ENCODE assay signal across 8 cellular contexts in the genomic region with DNA sequence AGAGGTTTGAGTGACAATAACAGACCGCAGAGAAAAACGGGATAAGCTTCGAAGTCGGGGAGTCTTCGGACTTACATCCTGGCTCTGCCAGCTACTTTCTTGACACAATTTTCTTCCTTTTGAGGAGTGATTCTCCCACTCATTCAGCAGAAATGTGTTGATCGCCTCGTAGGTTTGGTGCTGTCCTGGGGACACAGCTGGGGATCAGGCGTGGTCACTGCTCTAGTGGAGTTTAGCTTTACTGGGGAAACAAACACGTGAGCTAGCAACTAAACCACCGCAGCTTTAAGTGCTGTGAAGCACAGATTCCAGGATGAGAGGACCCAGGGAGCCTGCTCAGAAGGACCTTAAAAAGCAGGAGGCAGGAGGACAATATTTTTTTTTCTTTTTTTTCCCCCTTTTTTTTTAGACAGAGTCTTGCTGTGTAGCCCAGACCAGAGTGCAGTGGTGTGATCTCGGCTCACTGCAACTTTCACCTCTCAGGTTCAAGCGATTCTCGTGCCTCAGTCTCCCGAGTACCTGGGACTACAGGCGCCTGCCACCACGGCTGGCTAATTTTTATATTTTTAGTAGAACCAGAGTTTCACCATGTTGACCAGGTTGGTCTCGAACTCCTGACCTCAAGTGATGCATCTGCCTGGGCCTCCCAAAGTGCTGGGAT. TPM values are rescaled to one million over a fixed set of nuclear protein-coding genes. Genes with fewer than 3 reads are reported as not detected.
A peak's percentile ranks its signal among the peaks of the same experiment; 100 is the strongest.
DNase-seq lines count a peak whose midpoint lies in the region; ATAC-seq lines count a peak whose summit lies in the region.

No MANE protein-coding gene starts in this region.

- ATAC-seq in Right ventricle myocardium inferior, result peak; percentile 7
- ATAC-seq in stimulated activated effector memory CD8-positive, alpha-beta T cell treated with anti-CD3 and anti-CD28 coated beads, Interleukin-12 subunit alpha, Interleukin-12 subunit beta, amount 100 ng/mL, for 72 hours, result no peak
- no peak for ATAC-seq in GM19324 (IDR thresholded peaks at IDR 0.05; ENCODE audit: low FRiP score, unreplicated experiment)
- ATAC-seq in HG03460 (IDR thresholded peaks at IDR 0.05; ENCODE audit: unreplicated experiment), result no peak

- H3K9me3 Mint-ChIP-seq in activated naive CD8-positive, alpha-beta T cell treated with anti-CD3 and anti-CD28 coated beads for 36 hours, result no peaks in the 10 kb centered on the region
- no peaks in the 10 kb centered on the region for H3K9me3 Mint-ChIP-seq in stimulated activated effector memory CD8-positive, alpha-beta T cell treated with anti-CD3 and anti-CD28 coated beads, Interleukin-12 subunit alpha, Interleukin-12 subunit beta, amount 100 ng/mL, for 72 hours

- DNase-seq in Right ventricle myocardium inferior (ENCODE audit: missing footprints) (no peak), cardiac septum (ENCODE audit: low spot score) (no peak), GDM1 (lab: John Stamatoyannopoulos, UW) (no peak)
- DNase-seq in activated naive CD8-positive, alpha-beta T cell treated with anti-CD3 and anti-CD28 coated beads for 36 hours, result no peak
- DNase-seq in stimulated activated effector memory CD8-positive, alpha-beta T cell treated with anti-CD3 and anti-CD28 coated beads, Interleukin-12 subunit alpha, Interleukin-12 subunit beta, amount 100 ng/mL, for 72 hours (ENCODE audit: low spot score in 2 of 2), result no peak

- no peaks in the 10 kb centered on the region for H3K27me3 Mint-ChIP-seq in activated naive CD8-positive, alpha-beta T cell treated with anti-CD3 and anti-CD28 coated beads for 36 hours

- peak overlapping the region; percentile 90 for H3K4me3 Mint-ChIP-seq in activated naive CD8-positive, alpha-beta T cell treated with anti-CD3 and anti-CD28 coated beads for 36 hours
- H3K4me3 Mint-ChIP-seq in stimulated activated effector memory CD8-positive, alpha-beta T cell treated with anti-CD3 and anti-CD28 coated beads, Interleukin-12 subunit alpha, Interleukin-12 subunit beta, amount 100 ng/mL, for 72 hours, result peak overlapping the region; percentile 86

- peak overlapping the region; percentile 48 for H3K4me3 ChIP-seq in iPS-11a (ENCODE audit: low read depth, low read length)

- intact Hi-C loops in Right ventricle myocardium inferior (cut with DNase I), result loop anchor here (1.0 to 10.0 kb wide), 4 partner anchors 84 to 510 kb away; partner anchors contain the start of genes CLEC16A, DEXI and SOCS1
- intact Hi-C loops in cardiac septum (cut with DNase I), result no loop called here

- peak overlapping the region; percentile 98 for H3K27ac Mint-ChIP-seq in activated naive CD8-positive, alpha-beta T cell treated with anti-CD3 and anti-CD28 coated beads for 36 hours
- peak overlapping the region; percentile 98 for H3K27ac Mint-ChIP-seq in stimulated activated effector memory CD8-positive, alpha-beta T cell treated with anti-CD3 and anti-CD28 coated beads, Interleukin-12 subunit alpha, Interleukin-12 subunit beta, amount 100 ng/mL, for 72 hours

- H3K36me3 Mint-ChIP-seq in activated naive CD8-positive, alpha-beta T cell treated with anti-CD3 and anti-CD28 coated beads for 36 hours, result peaks cover 9% of the 10 kb centered on the region
- peaks cover 46% of the 10 kb centered on the region for H3K36me3 Mint-ChIP-seq in stimulated activated effector memory CD8-positive, alpha-beta T cell treated with anti-CD3 and anti-CD28 coated beads, Interleukin-12 subunit alpha, Interleukin-12 subunit beta, amount 100 ng/mL, for 72 hours

- H3K4me1 Mint-ChIP-seq in activated naive CD8-positive, alpha-beta T cell treated with anti-CD3 and anti-CD28 coated beads for 36 hours, result peaks cover 32% of the 10 kb centered on the region
- H3K4me1 Mint-ChIP-seq in stimulated activated effector memory CD8-positive, alpha-beta T cell treated with anti-CD3 and anti-CD28 coated beads, Interleukin-12 subunit alpha, Interleukin-12 subunit beta, amount 100 ng/mL, for 72 hours, result peaks cover 65% of the 10 kb centered on the region

RNA-seq across cellular contexts. Expression of gene NUBP1, which starts 0.9 kb away (rescaled TPM):
- total RNA-seq in Right ventricle myocardium inferior (50.4 TPM), cardiac septum (44.6 TPM)
- total RNA-seq in activated naive CD8-positive, alpha-beta T cell treated with anti-CD3 and anti-CD28 coated beads for 36 hours, result 10 to 100 TPM; 24.3 to 26.7 TPM

RNA-seq across cellular contexts. Expression of gene TEKT5, which starts 49.8 kb away (rescaled TPM):
- not detected for total RNA-seq in Right ventricle myocardium inferior
- 0.22 TPM for total RNA-seq in cardiac septum
- not detected for total RNA-seq in activated naive CD8-positive, alpha-beta T cell treated with anti-CD3 and anti-CD28 coated beads for 36 hours
